In genomic region chr22:37741312-37741795, GRCh38 we compare ENCODE assay signal across 9 cellular contexts. TPM values are rescaled to one million over a fixed set of nuclear protein-coding genes. Genes with fewer than 3 reads are reported as not detected.
DNase-seq lines count a peak whose midpoint lies in the region; ATAC-seq, FAIRE-seq and TF ChIP-seq lines count a peak whose summit lies in the region.
"Had no signal": no experiment of that assay in that cellular context is flagged by ENCODE, and none has a peak within 500 bp of the region (broad histone marks: within the 10 kb centered on the region; RNA-seq: fewer than 3 reads in every experiment).

No MANE protein-coding gene starts in this region.

- no peaks in the 10 kb centered on the region for H3K27me3 Mint-ChIP-seq in Caco-2 (ENCODE audit: insufficient read depth, unreplicated experiment)
- no peaks in the 10 kb centered on the region for H3K27me3 Mint-ChIP-seq in activated CD8-positive, alpha-beta memory T cell treated with anti-CD3 and anti-CD28 coated beads, Interleukin-2, amount 10 ng/mL, durations not matched to agents 7 days and 5 days

- CTCF ChIA-PET in Caco-2 (lab: Charles Lee) = interaction anchor here (0.5 kb wide), 1 partner anchor 178 kb away, joined by 5 read pairs; no protein-coding TSS in a partner anchor
- CTCF ChIA-PET in activated CD8-positive, alpha-beta memory T cell treated with anti-CD3 and anti-CD28 coated beads, Interleukin-2, amount 10 ng/mL, durations not matched to agents 7 days and 5 days (lab: Charles Lee) = interaction anchor here (1.1 kb wide), 1 partner anchor 224 kb away, joined by 3 read pairs; no protein-coding TSS in a partner anchor

- H3K9me3 Mint-ChIP-seq in Caco-2 (ENCODE audit: unreplicated experiment) = no peaks in the 10 kb centered on the region
- no peaks in the 10 kb centered on the region for H3K9me3 Mint-ChIP-seq in activated CD8-positive, alpha-beta memory T cell treated with anti-CD3 and anti-CD28 coated beads, Interleukin-2, amount 10 ng/mL, durations not matched to agents 7 days and 5 days (ENCODE audit: low read depth)

- H3K36me3 Mint-ChIP-seq in Caco-2 (ENCODE audit: insufficient read depth, unreplicated experiment) = peaks cover 5% of the 10 kb centered on the region
- H3K36me3 Mint-ChIP-seq in activated CD8-positive, alpha-beta memory T cell treated with anti-CD3 and anti-CD28 coated beads, Interleukin-2, amount 10 ng/mL, durations not matched to agents 7 days and 5 days = peaks cover 5% of the 10 kb centered on the region

- no peaks in the 10 kb centered on the region for H3K36me3 ChIP-seq in Caco-2 (ENCODE audit: control insufficient read depth, insufficient read depth, low read length)
- H3K36me3 ChIP-seq in mesodermal cell (ENCODE audit: control insufficient read depth, insufficient read depth, low read length) = no peaks in the 10 kb centered on the region

- BruUV-seq in Caco-2 (replicated peaks; lab: Mats Ljungman, UMichigan) = no TSS peak

- intact Hi-C loops in Caco-2 (cut with micrococcal nuclease; ENCODE audit: unreplicated experiment) = no loop called here

- peak overlapping the region; percentile 91 for H3K27ac ChIP-seq in mesodermal cell (ENCODE audit: low read depth, low read length, severe bottlenecking)

- 65 to 68% methylated on average over 7 to 9 of the region's 9 CpGs for WGBS in mesodermal cell (ENCODE audit: insufficient coverage in 2 of 2), 2 experiments

- H3K9me3 ChIP-seq in Caco-2 (no peaks in the 10 kb centered on the region), mesodermal cell (ENCODE audit: control insufficient read depth, low read length) (no peaks in the 10 kb centered on the region)

- H3K4me1 ChIP-seq in Caco-2 (peaks cover 5% of the 10 kb centered on the region; the same call in 1 of the 2 replicates), mesodermal cell (ENCODE audit: control insufficient read depth, insufficient read depth, low read length, poor library complexity, severe bottlenecking) (peaks cover 39% of the 10 kb centered on the region)

- POLR2A ChIA-PET in Caco-2 (lab: Charles Lee) = no interaction called here

- peaks cover 6% of the 10 kb centered on the region for H3K4me1 Mint-ChIP-seq in Caco-2 (ENCODE audit: low read depth, unreplicated experiment)
- peaks cover 22% of the 10 kb centered on the region for H3K4me1 Mint-ChIP-seq in activated CD8-positive, alpha-beta memory T cell treated with anti-CD3 and anti-CD28 coated beads, Interleukin-2, amount 10 ng/mL, durations not matched to agents 7 days and 5 days

- no peak for TF ChIP-seq CTCF in Caco-2 (IDR thresholded peaks at IDR 0.05; ENCODE audit: insufficient read depth in 1 of 2, low read depth in 1 of 2, low read length in 1 of 2, severe bottlenecking in 1 of 2, unreplicated experiment in 1 of 2)
- no peak for TF ChIP-seq CTCF in choroid plexus epithelial cell (conservative IDR thresholded peaks at IDR 0.05; ENCODE audit: low read depth, low read length)
- TF ChIP-seq CTCF in D721Med (IDR thresholded peaks at IDR 0.05; ENCODE audit: insufficient read depth, missing control alignments) = no peak

- H3K27me3 ChIP-seq in Caco-2 (replicated peaks; ENCODE audit: control insufficient read depth, insufficient read depth, low read length) = no peaks in the 10 kb centered on the region

- H3K27ac Mint-ChIP-seq in Caco-2 (ENCODE audit: unreplicated experiment) = no peak overlapping the region
- no peak overlapping the region for H3K27ac Mint-ChIP-seq in activated CD8-positive, alpha-beta memory T cell treated with anti-CD3 and anti-CD28 coated beads, Interleukin-2, amount 10 ng/mL, durations not matched to agents 7 days and 5 days

- no peak for FAIRE-seq in D721Med (lab: Jason Lieb, UNC)
- FAIRE-seq: GM12878 had no signal

- H3K4me3 ChIP-seq in Caco-2 (ENCODE audit: low read depth, low read length) = no peak overlapping the region
- no peak overlapping the region for H3K4me3 ChIP-seq in choroid plexus epithelial cell (ENCODE audit: low read depth, low read length)
- H3K4me3 ChIP-seq in mesodermal cell (ENCODE audit: extremely low read depth, insufficient read depth, low read length, poor library complexity, severe bottlenecking) = no peak overlapping the region
- H3K4me3 ChIP-seq: GM12878 had no signal

- H3K4me3 Mint-ChIP-seq in Caco-2 (ENCODE audit: unreplicated experiment) = no peak overlapping the region
- H3K4me3 Mint-ChIP-seq in activated CD8-positive, alpha-beta memory T cell treated with anti-CD3 and anti-CD28 coated beads, Interleukin-2, amount 10 ng/mL, durations not matched to agents 7 days and 5 days = no peak overlapping the region

- no peak for TF ChIP-seq POLR2A in GM18505 (IDR thresholded peaks at IDR 0.05; ENCODE audit: borderline replicate concordance, extremely low read depth, insufficient read depth, insufficient read length)

- ATAC-seq in activated CD8-positive, alpha-beta memory T cell treated with anti-CD3 and anti-CD28 coated beads, Interleukin-2, amount 10 ng/mL, durations not matched to agents 7 days and 5 days = no peak
- ATAC-seq in GM18505 (IDR thresholded peaks at IDR 0.05; ENCODE audit: unreplicated experiment) = no peak
- ATAC-seq: GM12878 had no signal

- peak; percentile 51 to 55 for DNase-seq in Caco-2
- DNase-seq in NCI-H2196 treated with DMSO at 0.1 percent for 48 hours (lab: John Stamatoyannopoulos, UW; ENCODE audit: unreplicated experiment) = peak; percentile 49
- DNase-seq in choroid plexus epithelial cell (ENCODE audit: low read depth) = peak; percentile 99
- no peak for DNase-seq in activated CD8-positive, alpha-beta memory T cell treated with anti-CD3 and anti-CD28 coated beads, Interleukin-2, amount 10 ng/mL, durations not matched to agents 7 days and 5 days
- no peak for DNase-seq in D721Med (ENCODE audit: insufficient read length, low spot score)
- DNase-seq in A172 (ENCODE audit: low spot score) = no peak

RNA-seq across cellular contexts. Expression of gene TRIOBP, which starts 44.5 kb away (rescaled TPM):
- 30.7 and 38.4 TPM in 2 replicates for total RNA-seq in Caco-2 (2022)
- 79.5 TPM for polyA plus RNA-seq in mesodermal cell (2013, experiment 1 of 2)
- 69.5 TPM for polyA plus RNA-seq in mesodermal cell (2013, experiment 2 of 2)
- total RNA-seq in activated CD8-positive, alpha-beta memory T cell treated with anti-CD3 and anti-CD28 coated beads, Interleukin-2, amount 10 ng/mL, durations not matched to agents 7 days and 5 days = 10 to 100 TPM; 42.0 to 55.2 TPM
- 41.4 and 43.4 TPM in 2 replicates for total RNA-seq in A172 (2014; rRNA removed; shearing (Covaris generic))

RNA-seq across cellular contexts. Expression of gene NOL12, which starts 55.2 kb away (rescaled TPM):
- 20.2 and 22.3 TPM in 2 replicates for total RNA-seq in Caco-2 (2022)
- polyA plus RNA-seq in mesodermal cell (2013, experiment 1 of 2) = 13.9 TPM
- polyA plus RNA-seq in mesodermal cell (2013, experiment 2 of 2) = 13.0 TPM
- total RNA-seq in activated CD8-positive, alpha-beta memory T cell treated with anti-CD3 and anti-CD28 coated beads, Interleukin-2, amount 10 ng/mL, durations not matched to agents 7 days and 5 days = 10 to 100 TPM; 49.9 to 53.3 TPM
- total RNA-seq in A172 (2014; rRNA removed; shearing (Covaris generic)) = 24.2 and 56.1 TPM in 2 replicates

Comparison
In these comparisons a context has a peak if more than half of its experiments do, and no peak if none do; other contexts are left out.
1. DNase-seq: peak in Caco-2 (2 of 2), NCI-H2196 treated with DMSO at 0.1 percent for 48 hours (single experiment) and choroid plexus epithelial cell (single experiment); none in activated CD8-positive, alpha-beta memory T cell treated with anti-CD3 and anti-CD28 coated beads, Interleukin-2, amount 10 ng/mL, durations not matched to agents 7 days and 5 days (single experiment), D721Med (single experiment) and A172 (single experiment).